ENCODE assay signal across 1 cellular context in the genomic region with DNA sequence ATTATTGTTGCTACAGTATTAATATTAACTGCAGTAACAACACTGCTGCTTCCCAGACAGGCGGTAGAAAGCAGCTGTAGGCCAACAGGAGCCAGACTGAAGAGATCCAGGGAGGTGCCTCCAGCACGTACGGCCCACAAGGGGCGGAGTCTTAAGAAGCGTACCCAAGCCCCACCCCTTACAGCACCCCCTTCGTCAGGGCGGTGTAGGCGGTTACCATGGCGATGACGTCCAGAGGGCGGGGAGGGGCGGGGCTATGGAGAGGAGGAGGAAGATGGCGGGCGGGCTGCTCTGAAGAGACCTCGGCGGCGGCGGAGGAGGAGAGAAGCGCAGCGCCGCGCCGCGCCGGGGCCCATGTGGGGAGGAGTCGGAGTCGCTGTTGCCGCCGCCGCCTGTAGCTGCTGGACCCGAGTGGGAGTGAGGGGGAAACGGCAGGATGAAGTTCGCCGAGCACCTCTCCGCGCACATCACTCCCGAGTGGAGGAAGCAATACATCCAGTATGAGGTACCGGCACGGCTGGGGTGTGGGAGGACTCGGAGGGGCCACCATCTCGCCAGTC.
TF ChIP-seq lines count a peak whose summit lies in the region.

TSS of gene XPR1 (plus strand) at position 257 of the 560 bp plus-strand sequence. CDS start at position 437, 180 bp downstream.

TF ChIP-seq in HepG2, 621 proteins besides CTCF, POLR2A, EP300 and RAD21 (continued from another document and continues in another):
- TF ChIP-seq CBX2 (IDR thresholded peaks at IDR 0.05; ENCODE audit: low read depth, low read length) = no peak
- TF ChIP-seq CBX2 (CRISPR knock-in tag; IDR thresholded peaks at IDR 0.05; ENCODE audit: low read depth) = no peak
- TF ChIP-seq, protein P1, sequence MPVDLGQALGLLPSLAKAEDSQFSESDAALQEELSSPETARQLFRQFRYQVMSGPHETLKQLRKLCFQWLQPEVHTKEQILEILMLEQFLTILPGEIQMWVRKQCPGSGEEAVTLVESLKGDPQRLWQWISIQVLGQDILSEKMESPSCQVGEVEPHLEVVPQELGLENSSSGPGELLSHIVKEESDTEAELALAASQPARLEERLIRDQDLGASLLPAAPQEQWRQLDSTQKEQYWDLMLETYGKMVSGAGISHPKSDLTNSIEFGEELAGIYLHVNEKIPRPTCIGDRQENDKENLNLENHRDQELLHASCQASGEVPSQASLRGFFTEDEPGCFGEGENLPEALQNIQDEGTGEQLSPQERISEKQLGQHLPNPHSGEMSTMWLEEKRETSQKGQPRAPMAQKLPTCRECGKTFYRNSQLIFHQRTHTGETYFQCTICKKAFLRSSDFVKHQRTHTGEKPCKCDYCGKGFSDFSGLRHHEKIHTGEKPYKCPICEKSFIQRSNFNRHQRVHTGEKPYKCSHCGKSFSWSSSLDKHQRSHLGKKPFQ (CRISPR knock-in tag; IDR thresholded peaks at IDR 0.05; ENCODE audit: insufficient replicate concordance) = no peak
- no peak for TF ChIP-seq XBP1 (CRISPR knock-in tag; IDR thresholded peaks at IDR 0.05)
- no peak for TF ChIP-seq GLI4 (CRISPR knock-in tag; IDR thresholded peaks at IDR 0.05; ENCODE audit: borderline replicate concordance)
- TF ChIP-seq TBP (CRISPR knock-in tag; IDR thresholded peaks at IDR 0.05) = no peak
- no peak for TF ChIP-seq ZNF383 (CRISPR knock-in tag; IDR thresholded peaks at IDR 0.05; ENCODE audit: borderline replicate concordance)
- TF ChIP-seq ADNP (CRISPR knock-in tag; IDR thresholded peaks at IDR 0.05) = no peak
- TF ChIP-seq, protein P2, sequence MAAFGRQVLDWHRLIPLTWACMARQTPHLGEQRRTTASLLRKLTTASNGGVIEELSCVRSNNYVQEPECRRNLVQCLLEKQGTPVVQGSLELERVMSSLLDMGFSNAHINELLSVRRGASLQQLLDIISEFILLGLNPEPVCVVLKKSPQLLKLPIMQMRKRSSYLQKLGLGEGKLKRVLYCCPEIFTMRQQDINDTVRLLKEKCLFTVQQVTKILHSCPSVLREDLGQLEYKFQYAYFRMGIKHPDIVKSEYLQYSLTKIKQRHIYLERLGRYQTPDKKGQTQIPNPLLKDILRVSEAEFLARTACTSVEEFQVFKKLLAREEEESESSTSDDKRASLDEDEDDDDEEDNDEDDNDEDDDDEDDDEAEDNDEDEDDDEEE (CRISPR knock-in tag; IDR thresholded peaks at IDR 0.05) = peak; percentile 56; the same call in 1 of the 2 replicates
- no peak for TF ChIP-seq SPEN (CRISPR knock-in tag; IDR thresholded peaks at IDR 0.05; ENCODE audit: low read depth)
- TF ChIP-seq ARNT2 (CRISPR knock-in tag; IDR thresholded peaks at IDR 0.05; ENCODE audit: low read depth) = no peak
- peak; percentile 84; the same call in 1 of the 2 replicates for TF ChIP-seq ZNF761 (CRISPR knock-in tag; conservative IDR thresholded peaks at IDR 0.05)
- no peak for TF ChIP-seq ZBTB34 (CRISPR knock-in tag; IDR thresholded peaks at IDR 0.05)
- TF ChIP-seq, protein P3, sequence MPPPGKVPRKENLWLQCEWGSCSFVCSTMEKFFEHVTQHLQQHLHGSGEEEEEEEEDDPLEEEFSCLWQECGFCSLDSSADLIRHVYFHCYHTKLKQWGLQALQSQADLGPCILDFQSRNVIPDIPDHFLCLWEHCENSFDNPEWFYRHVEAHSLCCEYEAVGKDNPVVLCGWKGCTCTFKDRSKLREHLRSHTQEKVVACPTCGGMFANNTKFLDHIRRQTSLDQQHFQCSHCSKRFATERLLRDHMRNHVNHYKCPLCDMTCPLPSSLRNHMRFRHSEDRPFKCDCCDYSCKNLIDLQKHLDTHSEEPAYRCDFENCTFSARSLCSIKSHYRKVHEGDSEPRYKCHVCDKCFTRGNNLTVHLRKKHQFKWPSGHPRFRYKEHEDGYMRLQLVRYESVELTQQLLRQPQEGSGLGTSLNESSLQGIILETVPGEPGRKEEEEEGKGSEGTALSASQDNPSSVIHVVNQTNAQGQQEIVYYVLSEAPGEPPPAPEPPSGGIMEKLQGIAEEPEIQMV (CRISPR knock-in tag; IDR thresholded peaks at IDR 0.05; ENCODE audit: low read depth) = no peak
- peak; percentile 52; the same call in 1 of the 2 replicates for TF ChIP-seq KDM2A (CRISPR knock-in tag; IDR thresholded peaks at IDR 0.05; ENCODE audit: borderline replicate concordance, low read depth)
- no peak for TF ChIP-seq ZNF552 (CRISPR knock-in tag; IDR thresholded peaks at IDR 0.05; ENCODE audit: borderline replicate concordance)
- TF ChIP-seq ZNF317 (CRISPR knock-in tag; IDR thresholded peaks at IDR 0.05) = 0 out of 2 replicates have a peak, but pooled peaks have one; percentile 10
- no peak; the same call in 1 of the 2 replicates for TF ChIP-seq ZNF792 (CRISPR knock-in tag; IDR thresholded peaks at IDR 0.05)
- no peak for TF ChIP-seq ZFP41 (CRISPR knock-in tag; IDR thresholded peaks at IDR 0.05; ENCODE audit: borderline replicate concordance)
- no peak; the same call in 1 of the 2 replicates for TF ChIP-seq TBX2 (CRISPR knock-in tag; IDR thresholded peaks at IDR 0.05; ENCODE audit: borderline replicate concordance)
- TF ChIP-seq ZNF704 (CRISPR knock-in tag; IDR thresholded peaks at IDR 0.05; ENCODE audit: borderline replicate concordance) = peak; percentile 47; the same call in 1 of the 2 replicates
- no peak for TF ChIP-seq MED8 (CRISPR knock-in tag; IDR thresholded peaks at IDR 0.05; ENCODE audit: insufficient replicate concordance)
- TF ChIP-seq ZNF547 (CRISPR knock-in tag; IDR thresholded peaks at IDR 0.05) = no peak; the same call in 1 of the 2 replicates
- TF ChIP-seq ZNF766 (CRISPR knock-in tag; IDR thresholded peaks at IDR 0.05; ENCODE audit: borderline replicate concordance) = no peak
- TF ChIP-seq ZBTB40 (IDR thresholded peaks at IDR 0.05) = no peak
- TF ChIP-seq ZBTB40 (CRISPR knock-in tag; IDR thresholded peaks at IDR 0.05) = no peak
- no peak for TF ChIP-seq SMAD9 (CRISPR knock-in tag; IDR thresholded peaks at IDR 0.05)
- no peak for TF ChIP-seq SRSF1 (optimal IDR thresholded peaks at IDR 0.05; ENCODE audit: low read depth, low read length)
- peak; percentile 6 for TF ChIP-seq TEAD3 (CRISPR knock-in tag; optimal IDR thresholded peaks at IDR 0.05; ENCODE audit: borderline replicate concordance)
- TF ChIP-seq ZNF7 (CRISPR knock-in tag; IDR thresholded peaks at IDR 0.05) = no peak
- TF ChIP-seq NKX3-1 (CRISPR knock-in tag; IDR thresholded peaks at IDR 0.05) = no peak
- TF ChIP-seq ZFP1 (CRISPR knock-in tag; IDR thresholded peaks at IDR 0.05) = no peak
- TF ChIP-seq MLLT10 (CRISPR knock-in tag; IDR thresholded peaks at IDR 0.05) = no peak
- no peak for TF ChIP-seq SMYD3 (CRISPR knock-in tag; IDR thresholded peaks at IDR 0.05)
- TF ChIP-seq, protein P4, sequence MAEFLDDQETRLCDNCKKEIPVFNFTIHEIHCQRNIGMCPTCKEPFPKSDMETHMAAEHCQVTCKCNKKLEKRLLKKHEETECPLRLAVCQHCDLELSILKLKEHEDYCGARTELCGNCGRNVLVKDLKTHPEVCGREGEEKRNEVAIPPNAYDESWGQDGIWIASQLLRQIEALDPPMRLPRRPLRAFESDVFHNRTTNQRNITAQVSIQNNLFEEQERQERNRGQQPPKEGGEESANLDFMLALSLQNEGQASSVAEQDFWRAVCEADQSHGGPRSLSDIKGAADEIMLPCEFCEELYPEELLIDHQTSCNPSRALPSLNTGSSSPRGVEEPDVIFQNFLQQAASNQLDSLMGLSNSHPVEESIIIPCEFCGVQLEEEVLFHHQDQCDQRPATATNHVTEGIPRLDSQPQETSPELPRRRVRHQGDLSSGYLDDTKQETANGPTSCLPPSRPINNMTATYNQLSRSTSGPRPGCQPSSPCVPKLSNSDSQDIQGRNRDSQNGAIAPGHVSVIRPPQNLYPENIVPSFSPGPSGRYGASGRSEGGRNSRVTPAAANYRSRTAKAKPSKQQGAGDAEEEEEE (CRISPR knock-in tag; IDR thresholded peaks at IDR 0.05; ENCODE audit: borderline replicate concordance) = no peak
- TF ChIP-seq, protein P5, sequence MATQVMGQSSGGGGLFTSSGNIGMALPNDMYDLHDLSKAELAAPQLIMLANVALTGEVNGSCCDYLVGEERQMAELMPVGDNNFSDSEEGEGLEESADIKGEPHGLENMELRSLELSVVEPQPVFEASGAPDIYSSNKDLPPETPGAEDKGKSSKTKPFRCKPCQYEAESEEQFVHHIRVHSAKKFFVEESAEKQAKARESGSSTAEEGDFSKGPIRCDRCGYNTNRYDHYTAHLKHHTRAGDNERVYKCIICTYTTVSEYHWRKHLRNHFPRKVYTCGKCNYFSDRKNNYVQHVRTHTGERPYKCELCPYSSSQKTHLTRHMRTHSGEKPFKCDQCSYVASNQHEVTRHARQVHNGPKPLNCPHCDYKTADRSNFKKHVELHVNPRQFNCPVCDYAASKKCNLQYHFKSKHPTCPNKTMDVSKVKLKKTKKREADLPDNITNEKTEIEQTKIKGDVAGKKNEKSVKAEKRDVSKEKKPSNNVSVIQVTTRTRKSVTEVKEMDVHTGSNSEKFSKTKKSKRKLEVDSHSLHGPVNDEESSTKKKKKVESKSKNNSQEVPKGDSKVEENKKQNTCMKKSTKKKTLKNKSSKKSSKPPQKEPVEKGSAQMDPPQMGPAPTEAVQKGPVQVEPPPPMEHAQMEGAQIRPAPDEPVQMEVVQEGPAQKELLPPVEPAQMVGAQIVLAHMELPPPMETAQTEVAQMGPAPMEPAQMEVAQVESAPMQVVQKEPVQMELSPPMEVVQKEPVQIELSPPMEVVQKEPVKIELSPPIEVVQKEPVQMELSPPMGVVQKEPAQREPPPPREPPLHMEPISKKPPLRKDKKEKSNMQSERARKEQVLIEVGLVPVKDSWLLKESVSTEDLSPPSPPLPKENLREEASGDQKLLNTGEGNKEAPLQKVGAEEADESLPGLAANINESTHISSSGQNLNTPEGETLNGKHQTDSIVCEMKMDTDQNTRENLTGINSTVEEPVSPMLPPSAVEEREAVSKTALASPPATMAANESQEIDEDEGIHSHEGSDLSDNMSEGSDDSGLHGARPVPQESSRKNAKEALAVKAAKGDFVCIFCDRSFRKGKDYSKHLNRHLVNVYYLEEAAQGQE (IDR thresholded peaks at IDR 0.05; ENCODE audit: borderline replicate concordance in 1 of 2, low read depth in 1 of 2, low read length in 2 of 2) = no peak; a peak in 1 of 4 replicates
